Comparison of ENCODE assay signal across 1 cellular context in the genomic region with DNA sequence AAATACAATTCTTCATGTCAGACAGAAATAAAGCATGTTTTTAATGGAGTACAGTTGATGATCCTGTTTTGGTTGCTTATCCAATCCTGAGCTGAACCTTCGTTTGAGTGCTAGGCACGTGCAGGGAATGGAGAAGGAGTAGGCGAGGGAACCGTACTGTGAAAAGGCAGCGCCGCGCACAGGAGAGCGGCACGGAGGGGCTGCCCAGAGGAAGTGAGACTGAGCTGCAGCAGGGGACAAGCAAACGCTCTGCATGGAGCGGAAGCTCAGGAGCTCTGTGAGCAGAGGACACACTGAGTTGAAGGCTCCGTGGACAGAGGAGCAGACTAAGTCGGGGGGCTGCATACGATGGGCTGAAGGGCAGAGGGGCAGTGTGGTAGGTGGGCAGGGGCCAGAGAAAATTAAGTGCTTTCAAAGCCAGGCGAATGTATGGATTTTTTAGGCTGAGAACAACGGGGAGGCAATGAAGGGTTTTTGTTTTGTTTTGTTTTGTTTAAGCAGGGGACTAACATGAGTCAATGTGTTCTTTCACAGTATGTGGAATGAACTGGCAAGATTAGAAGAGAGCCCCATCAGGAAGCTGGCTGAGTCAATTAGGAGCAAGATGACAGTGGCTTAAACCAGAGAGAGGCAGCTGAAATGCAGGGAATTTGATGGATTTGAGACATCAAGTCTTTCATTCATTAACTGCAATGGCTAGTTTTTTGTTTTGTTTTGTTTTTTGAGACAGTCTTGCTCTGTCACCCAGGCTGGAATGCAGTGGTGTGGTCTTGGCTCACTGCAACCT.
TF ChIP-seq lines count a peak whose summit lies in the region.

No MANE protein-coding gene starts in this region.

TF ChIP-seq in HepG2, 621 proteins besides CTCF, POLR2A, EP300 and RAD21 (continued from another document):
- TF ChIP-seq, protein P1, sequence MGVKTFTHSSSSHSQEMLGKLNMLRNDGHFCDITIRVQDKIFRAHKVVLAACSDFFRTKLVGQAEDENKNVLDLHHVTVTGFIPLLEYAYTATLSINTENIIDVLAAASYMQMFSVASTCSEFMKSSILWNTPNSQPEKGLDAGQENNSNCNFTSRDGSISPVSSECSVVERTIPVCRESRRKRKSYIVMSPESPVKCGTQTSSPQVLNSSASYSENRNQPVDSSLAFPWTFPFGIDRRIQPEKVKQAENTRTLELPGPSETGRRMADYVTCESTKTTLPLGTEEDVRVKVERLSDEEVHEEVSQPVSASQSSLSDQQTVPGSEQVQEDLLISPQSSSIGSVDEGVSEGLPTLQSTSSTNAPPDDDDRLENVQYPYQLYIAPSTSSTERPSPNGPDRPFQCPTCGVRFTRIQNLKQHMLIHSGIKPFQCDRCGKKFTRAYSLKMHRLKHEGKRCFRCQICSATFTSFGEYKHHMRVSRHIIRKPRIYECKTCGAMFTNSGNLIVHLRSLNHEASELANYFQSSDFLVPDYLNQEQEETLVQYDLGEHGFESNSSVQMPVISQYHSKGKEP (CRISPR knock-in tag; IDR thresholded peaks at IDR 0.05) = no peak
- TF ChIP-seq, protein P2, sequence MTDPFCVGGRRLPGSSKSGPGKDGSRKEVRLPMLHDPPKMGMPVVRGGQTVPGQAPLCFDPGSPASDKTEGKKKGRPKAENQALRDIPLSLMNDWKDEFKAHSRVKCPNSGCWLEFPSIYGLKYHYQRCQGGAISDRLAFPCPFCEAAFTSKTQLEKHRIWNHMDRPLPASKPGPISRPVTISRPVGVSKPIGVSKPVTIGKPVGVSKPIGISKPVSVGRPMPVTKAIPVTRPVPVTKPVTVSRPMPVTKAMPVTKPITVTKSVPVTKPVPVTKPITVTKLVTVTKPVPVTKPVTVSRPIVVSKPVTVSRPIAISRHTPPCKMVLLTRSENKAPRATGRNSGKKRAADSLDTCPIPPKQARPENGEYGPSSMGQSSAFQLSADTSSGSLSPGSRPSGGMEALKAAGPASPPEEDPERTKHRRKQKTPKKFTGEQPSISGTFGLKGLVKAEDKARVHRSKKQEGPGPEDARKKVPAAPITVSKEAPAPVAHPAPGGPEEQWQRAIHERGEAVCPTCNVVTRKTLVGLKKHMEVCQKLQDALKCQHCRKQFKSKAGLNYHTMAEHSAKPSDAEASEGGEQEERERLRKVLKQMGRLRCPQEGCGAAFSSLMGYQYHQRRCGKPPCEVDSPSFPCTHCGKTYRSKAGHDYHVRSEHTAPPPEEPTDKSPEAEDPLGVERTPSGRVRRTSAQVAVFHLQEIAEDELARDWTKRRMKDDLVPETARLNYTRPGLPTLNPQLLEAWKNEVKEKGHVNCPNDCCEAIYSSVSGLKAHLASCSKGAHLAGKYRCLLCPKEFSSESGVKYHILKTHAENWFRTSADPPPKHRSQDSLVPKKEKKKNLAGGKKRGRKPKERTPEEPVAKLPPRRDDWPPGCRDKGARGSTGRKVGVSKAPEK (CRISPR knock-in tag; IDR thresholded peaks at IDR 0.05; ENCODE audit: borderline replicate concordance) = no peak
- TF ChIP-seq, protein P3, sequence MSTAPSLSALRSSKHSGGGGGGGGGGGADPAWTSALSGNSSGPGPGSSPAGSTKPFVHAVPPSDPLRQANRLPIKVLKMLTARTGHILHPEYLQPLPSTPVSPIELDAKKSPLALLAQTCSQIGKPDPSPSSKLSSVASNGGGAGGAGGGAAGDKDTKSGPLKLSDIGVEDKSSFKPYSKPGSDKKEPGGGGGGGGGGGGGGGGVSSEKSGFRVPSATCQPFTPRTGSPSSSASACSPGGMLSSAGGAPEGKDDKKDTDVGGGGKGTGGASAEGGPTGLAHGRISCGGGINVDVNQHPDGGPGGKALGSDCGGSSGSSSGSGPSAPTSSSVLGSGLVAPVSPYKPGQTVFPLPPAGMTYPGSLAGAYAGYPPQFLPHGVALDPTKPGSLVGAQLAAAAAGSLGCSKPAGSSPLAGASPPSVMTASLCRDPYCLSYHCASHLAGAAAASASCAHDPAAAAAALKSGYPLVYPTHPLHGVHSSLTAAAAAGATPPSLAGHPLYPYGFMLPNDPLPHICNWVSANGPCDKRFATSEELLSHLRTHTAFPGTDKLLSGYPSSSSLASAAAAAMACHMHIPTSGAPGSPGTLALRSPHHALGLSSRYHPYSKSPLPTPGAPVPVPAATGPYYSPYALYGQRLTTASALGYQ (CRISPR knock-in tag; IDR thresholded peaks at IDR 0.05) = no peak
- no peak for TF ChIP-seq ZFP1 (CRISPR knock-in tag; IDR thresholded peaks at IDR 0.05)
- TF ChIP-seq, protein P4, sequence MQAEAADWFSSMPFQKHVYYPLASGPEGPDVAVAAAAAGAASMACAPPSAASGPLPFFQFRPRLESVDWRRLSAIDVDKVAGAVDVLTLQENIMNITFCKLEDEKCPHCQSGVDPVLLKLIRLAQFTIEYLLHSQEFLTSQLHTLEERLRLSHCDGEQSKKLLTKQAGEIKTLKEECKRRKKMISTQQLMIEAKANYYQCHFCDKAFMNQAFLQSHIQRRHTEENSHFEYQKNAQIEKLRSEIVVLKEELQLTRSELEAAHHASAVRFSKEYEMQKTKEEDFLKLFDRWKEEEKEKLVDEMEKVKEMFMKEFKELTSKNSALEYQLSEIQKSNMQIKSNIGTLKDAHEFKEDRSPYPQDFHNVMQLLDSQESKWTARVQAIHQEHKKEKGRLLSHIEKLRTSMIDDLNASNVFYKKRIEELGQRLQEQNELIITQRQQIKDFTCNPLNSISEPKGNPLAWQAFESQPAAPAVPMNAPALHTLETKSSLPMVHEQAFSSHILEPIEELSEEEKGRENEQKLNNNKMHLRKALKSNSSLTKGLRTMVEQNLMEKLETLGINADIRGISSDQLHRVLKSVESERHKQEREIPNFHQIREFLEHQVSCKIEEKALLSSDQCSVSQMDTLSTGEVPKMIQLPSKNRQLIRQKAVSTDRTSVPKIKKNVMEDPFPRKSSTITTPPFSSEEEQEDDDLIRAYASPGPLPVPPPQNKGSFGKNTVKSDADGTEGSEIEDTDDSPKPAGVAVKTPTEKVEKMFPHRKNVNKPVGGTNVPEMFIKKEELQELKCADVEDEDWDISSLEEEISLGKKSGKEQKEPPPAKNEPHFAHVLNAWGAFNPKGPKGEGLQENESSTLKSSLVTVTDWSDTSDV (CRISPR knock-in tag; IDR thresholded peaks at IDR 0.05) = no peak
- no peak for TF ChIP-seq ZNF746 (CRISPR knock-in tag; IDR thresholded peaks at IDR 0.05)
- TF ChIP-seq, protein P5, sequence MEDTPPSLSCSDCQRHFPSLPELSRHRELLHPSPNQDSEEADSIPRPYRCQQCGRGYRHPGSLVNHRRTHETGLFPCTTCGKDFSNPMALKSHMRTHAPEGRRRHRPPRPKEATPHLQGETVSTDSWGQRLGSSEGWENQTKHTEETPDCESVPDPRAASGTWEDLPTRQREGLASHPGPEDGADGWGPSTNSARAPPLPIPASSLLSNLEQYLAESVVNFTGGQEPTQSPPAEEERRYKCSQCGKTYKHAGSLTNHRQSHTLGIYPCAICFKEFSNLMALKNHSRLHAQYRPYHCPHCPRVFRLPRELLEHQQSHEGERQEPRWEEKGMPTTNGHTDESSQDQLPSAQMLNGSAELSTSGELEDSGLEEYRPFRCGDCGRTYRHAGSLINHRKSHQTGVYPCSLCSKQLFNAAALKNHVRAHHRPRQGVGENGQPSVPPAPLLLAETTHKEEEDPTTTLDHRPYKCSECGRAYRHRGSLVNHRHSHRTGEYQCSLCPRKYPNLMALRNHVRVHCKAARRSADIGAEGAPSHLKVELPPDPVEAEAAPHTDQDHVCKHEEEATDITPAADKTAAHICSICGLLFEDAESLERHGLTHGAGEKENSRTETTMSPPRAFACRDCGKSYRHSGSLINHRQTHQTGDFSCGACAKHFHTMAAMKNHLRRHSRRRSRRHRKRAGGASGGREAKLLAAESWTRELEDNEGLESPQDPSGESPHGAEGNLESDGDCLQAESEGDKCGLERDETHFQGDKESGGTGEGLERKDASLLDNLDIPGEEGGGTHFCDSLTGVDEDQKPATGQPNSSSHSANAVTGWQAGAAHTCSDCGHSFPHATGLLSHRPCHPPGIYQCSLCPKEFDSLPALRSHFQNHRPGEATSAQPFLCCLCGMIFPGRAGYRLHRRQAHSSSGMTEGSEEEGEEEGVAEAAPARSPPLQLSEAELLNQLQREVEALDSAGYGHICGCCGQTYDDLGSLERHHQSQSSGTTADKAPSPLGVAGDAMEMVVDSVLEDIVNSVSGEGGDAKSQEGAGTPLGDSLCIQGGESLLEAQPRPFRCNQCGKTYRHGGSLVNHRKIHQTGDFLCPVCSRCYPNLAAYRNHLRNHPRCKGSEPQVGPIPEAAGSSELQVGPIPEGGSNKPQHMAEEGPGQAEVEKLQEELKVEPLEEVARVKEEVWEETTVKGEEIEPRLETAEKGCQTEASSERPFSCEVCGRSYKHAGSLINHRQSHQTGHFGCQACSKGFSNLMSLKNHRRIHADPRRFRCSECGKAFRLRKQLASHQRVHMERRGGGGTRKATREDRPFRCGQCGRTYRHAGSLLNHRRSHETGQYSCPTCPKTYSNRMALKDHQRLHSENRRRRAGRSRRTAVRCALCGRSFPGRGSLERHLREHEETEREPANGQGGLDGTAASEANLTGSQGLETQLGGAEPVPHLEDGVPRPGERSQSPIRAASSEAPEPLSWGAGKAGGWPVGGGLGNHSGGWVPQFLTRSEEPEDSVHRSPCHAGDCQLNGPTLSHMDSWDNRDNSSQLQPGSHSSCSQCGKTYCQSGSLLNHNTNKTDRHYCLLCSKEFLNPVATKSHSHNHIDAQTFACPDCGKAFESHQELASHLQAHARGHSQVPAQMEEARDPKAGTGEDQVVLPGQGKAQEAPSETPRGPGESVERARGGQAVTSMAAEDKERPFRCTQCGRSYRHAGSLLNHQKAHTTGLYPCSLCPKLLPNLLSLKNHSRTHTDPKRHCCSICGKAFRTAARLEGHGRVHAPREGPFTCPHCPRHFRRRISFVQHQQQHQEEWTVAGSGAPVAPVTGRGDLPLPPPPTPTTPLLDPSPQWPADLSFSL (CRISPR knock-in tag; IDR thresholded peaks at IDR 0.05) = no peak
- TF ChIP-seq NCOA1 (CRISPR knock-in tag; IDR thresholded peaks at IDR 0.05) = no peak
- no peak for TF ChIP-seq IKZF4 (CRISPR knock-in tag; IDR thresholded peaks at IDR 0.05; ENCODE audit: borderline replicate concordance, low read depth, not compliant biosample characterization)
- TF ChIP-seq SSRP1 (CRISPR knock-in tag; IDR thresholded peaks at IDR 0.05) = no peak
- TF ChIP-seq, protein P6, sequence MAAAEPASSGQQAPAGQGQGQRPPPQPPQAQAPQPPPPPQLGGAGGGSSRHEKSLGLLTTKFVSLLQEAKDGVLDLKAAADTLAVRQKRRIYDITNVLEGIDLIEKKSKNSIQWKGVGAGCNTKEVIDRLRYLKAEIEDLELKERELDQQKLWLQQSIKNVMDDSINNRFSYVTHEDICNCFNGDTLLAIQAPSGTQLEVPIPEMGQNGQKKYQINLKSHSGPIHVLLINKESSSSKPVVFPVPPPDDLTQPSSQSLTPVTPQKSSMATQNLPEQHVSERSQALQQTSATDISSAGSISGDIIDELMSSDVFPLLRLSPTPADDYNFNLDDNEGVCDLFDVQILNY (CRISPR knock-in tag; conservative IDR thresholded peaks at IDR 0.05) = no peak
- TF ChIP-seq ZKSCAN5 (CRISPR knock-in tag; IDR thresholded peaks at IDR 0.05) = no peak
- TF ChIP-seq, protein P7, sequence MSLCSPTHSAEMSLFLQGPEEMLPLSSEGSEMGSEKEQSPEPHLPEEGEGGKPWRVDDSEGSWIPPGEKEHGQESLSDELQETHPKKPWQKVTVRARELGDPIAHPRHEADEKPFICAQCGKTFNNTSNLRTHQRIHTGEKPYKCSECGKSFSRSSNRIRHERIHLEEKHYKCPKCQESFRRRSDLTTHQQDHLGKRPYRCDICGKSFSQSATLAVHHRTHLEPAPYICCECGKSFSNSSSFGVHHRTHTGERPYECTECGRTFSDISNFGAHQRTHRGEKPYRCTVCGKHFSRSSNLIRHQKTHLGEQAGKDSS (CRISPR knock-in tag; IDR thresholded peaks at IDR 0.05; ENCODE audit: borderline replicate concordance, low read depth) = no peak
- no peak for TF ChIP-seq ARID2 (CRISPR knock-in tag; IDR thresholded peaks at IDR 0.05; ENCODE audit: borderline replicate concordance)
- TF ChIP-seq ZNF264 (CRISPR knock-in tag; IDR thresholded peaks at IDR 0.05) = no peak
- no peak for TF ChIP-seq ZBTB21 (CRISPR knock-in tag; IDR thresholded peaks at IDR 0.05)
